In genomic region chr18:36583155-36583745, GRCh38 we compare ENCODE assay signal across 15 cellular contexts.
A peak's percentile ranks its signal among the peaks of the same experiment; 100 is the strongest.
DNase-seq lines count a peak whose midpoint lies in the region; ATAC-seq and TF ChIP-seq lines count a peak whose summit lies in the region.
"Had no signal": no experiment of that assay in that cellular context is flagged by ENCODE, and none has a peak within 500 bp of the region (broad histone marks: within the 10 kb centered on the region; RNA-seq: fewer than 3 reads in every experiment).

No MANE protein-coding gene starts in this region.

- CTCF ChIA-PET in IMR-90 (lab: Yijun Ruan, JAX): no interaction called here
- CTCF ChIA-PET in activated CD8-positive, alpha-beta T cell treated with anti-CD3 and anti-CD28 coated beads, Interleukin-2, amount 10 ng/mL, durations not matched to agents 7 days and 5 days (lab: Charles Lee): no interaction called here

- no peak overlapping the region for H2BK5ac ChIP-seq in IMR-90 (ENCODE audit: low read depth, low read length, poor library complexity, severe bottlenecking)

- H2BK120ac ChIP-seq in IMR-90 (ENCODE audit: low read depth, low read length): peak overlapping the region; percentile 45; the same call in 1 of the 2 replicates

- H3K36me3 ChIP-seq in right atrium auricular region (no peaks in the 10 kb centered on the region), IMR-90 (ENCODE audit: control insufficient read depth, insufficient read depth, low read length) (no peaks in the 10 kb centered on the region), esophagus squamous epithelium (no peaks in the 10 kb centered on the region)

- POLR2A ChIA-PET in IMR-90 (lab: Charles Lee; ENCODE audit: unreplicated experiment): no interaction called here
- POLR2A ChIA-PET in activated CD8-positive, alpha-beta T cell treated with anti-CD3 and anti-CD28 coated beads, Interleukin-2, amount 10 ng/mL, durations not matched to agents 7 days and 5 days (lab: Charles Lee): no interaction called here

- no CpG with 5 or more reads among the region's 5 CpGs for WGBS in IMR-90 (ENCODE audit: extremely low coverage in 2 of 2, insufficient read length in 1 of 2), 2 experiments
- 52 to 68% methylated on average over 3 to 5 of the region's 5 CpGs for WGBS in esophagus squamous epithelium, 2 donors

- H3K27me3 ChIP-seq in right atrium auricular region (no peaks in the 10 kb centered on the region), IMR-90 (ENCODE audit: control insufficient read depth, insufficient read depth, low read length) (no peaks in the 10 kb centered on the region), esophagus squamous epithelium (no peaks in the 10 kb centered on the region)

- dilution Hi-C loops in IMR-90 (cut with HindIII; ENCODE audit: low sequenced_read_pairs, unreplicated experiment): no loop called here

- no peak for TF ChIP-seq RAD21 in IMR-90 (IDR thresholded peaks at IDR 0.05; ENCODE audit: low read length)

- no peak overlapping the region for H3K56ac ChIP-seq in IMR-90 (ENCODE audit: extremely low read depth, insufficient read depth, low read length)

- peak overlapping the region; percentile 58 for H4K91ac ChIP-seq in IMR-90 (ENCODE audit: insufficient read depth, low read depth, low read length)

- H3K27ac ChIP-seq in right atrium auricular region (no peak overlapping the region), IMR-90 (ENCODE audit: insufficient read depth, low read length) (no peak overlapping the region), esophagus squamous epithelium (peak overlapping the region in 1 of 4 donors; percentile 16)
- H3K27ac ChIP-seq: GM23248 had no signal

- no peak overlapping the region for H3K4me3 Mint-ChIP-seq in activated CD8-positive, alpha-beta T cell treated with anti-CD3 and anti-CD28 coated beads, Interleukin-2, amount 10 ng/mL, durations not matched to agents 7 days and 5 days
- H3K4me3 Mint-ChIP-seq: activated CD4-positive, alpha-beta T cell treated with anti-CD3 and anti-CD28 coated beads for 36 hours; activated naive CD4-positive, alpha-beta T cell treated with anti-CD3 and anti-CD28 coated beads for 36 hours had no signal

- H3K9me1 ChIP-seq in IMR-90 (ENCODE audit: insufficient read depth, low read length): peaks cover 22% of the 10 kb centered on the region

- H2AFZ ChIP-seq in IMR-90 (replicated peaks; ENCODE audit: low read length, poor library complexity): no peak overlapping the region
- H2AFZ ChIP-seq: GM23248, parathyroid adenoma had no signal

- H3K79me1 ChIP-seq in IMR-90 (ENCODE audit: low read depth in 1 of 2, low read length in 2 of 2): peaks cover 0 to 16% of the 10 kb centered on the region in 2 experiments; a peak in 2 of 4 replicates

- peak overlapping the region; percentile 29; the same call in 1 of the 2 replicates for H3K18ac ChIP-seq in IMR-90 (ENCODE audit: low read depth, low read length)

- no peak overlapping the region for H3K4me2 ChIP-seq in IMR-90 (ENCODE audit: low read depth, low read length)

- peak overlapping the region; percentile 56; the same call in 1 of the 3 replicates for H2BK15ac ChIP-seq in IMR-90 (ENCODE audit: low read depth, low read length)

- H3K9me3 Mint-ChIP-seq in activated CD8-positive, alpha-beta T cell treated with anti-CD3 and anti-CD28 coated beads, Interleukin-2, amount 10 ng/mL, durations not matched to agents 7 days and 5 days (ENCODE audit: insufficient read depth): no peaks in the 10 kb centered on the region
- H3K9me3 Mint-ChIP-seq: activated naive CD4-positive, alpha-beta T cell treated with anti-CD3 and anti-CD28 coated beads for 36 hours had no signal

- H3K4me3 ChIP-seq in right atrium auricular region (no peak overlapping the region), IMR-90 (ENCODE audit: insufficient read depth, low read depth, low read length) (no peak overlapping the region), epithelial cell of esophagus (ENCODE audit: low read length) (no peak overlapping the region), esophagus squamous epithelium (no peak overlapping the region)
- H3K4me3 ChIP-seq: GM23248 had no signal

- H3K4me1 ChIP-seq in right atrium auricular region: peaks cover 0 to 13% of the 10 kb centered on the region in 2 donors
- H3K4me1 ChIP-seq in IMR-90 (ENCODE audit: control insufficient read depth, insufficient read depth, low read length): peaks cover 28% of the 10 kb centered on the region
- H3K4me1 ChIP-seq in esophagus squamous epithelium: peaks cover 0 to 48% (median 19%) of the 10 kb centered on the region in 3 donors

- peak overlapping the region; percentile 76 for H2AK5ac ChIP-seq in IMR-90 (ENCODE audit: low read depth, low read length)

- H4K5ac ChIP-seq in IMR-90 (ENCODE audit: low read depth, low read length): no peak overlapping the region

- H3K4me1 Mint-ChIP-seq in activated CD8-positive, alpha-beta T cell treated with anti-CD3 and anti-CD28 coated beads, Interleukin-2, amount 10 ng/mL, durations not matched to agents 7 days and 5 days (ENCODE audit: low read depth): no peaks in the 10 kb centered on the region
- H3K4me1 Mint-ChIP-seq: activated CD4-positive, alpha-beta T cell treated with anti-CD3 and anti-CD28 coated beads for 36 hours had no signal

- intact Hi-C loops in Right ventricle myocardium superior (cut with DNase I): no loop called here
- intact Hi-C loops in IMR-90 (cut with micrococcal nuclease): no loop called here
- intact Hi-C loops in esophagus squamous epithelium (cut with DNase I): no loop called here

- DNase-seq in right atrium auricular region (ENCODE audit: low spot score) (peak; percentile 36), Right ventricle myocardium superior (no peak), IMR-90 (no peak), epithelial cell of esophagus (ENCODE audit: low read depth) (peak; percentile 36), esophagus squamous epithelium (lab: John Stamatoyannopoulos, UW) (no peak), midbrain (lab: John Stamatoyannopoulos, UW) (no peak), NCI-H1930 (lab: John Stamatoyannopoulos, UW) (no peak)
- DNase-seq in activated CD8-positive, alpha-beta T cell treated with anti-CD3 and anti-CD28 coated beads, Interleukin-2, amount 10 ng/mL, durations not matched to agents 7 days and 5 days: no peak
- DNase-seq: activated CD4-positive, alpha-beta T cell treated with anti-CD3 and anti-CD28 coated beads for 36 hours; activated naive CD4-positive, alpha-beta T cell treated with anti-CD3 and anti-CD28 coated beads for 36 hours; GM23248; mammary epithelial cell; NCI-H524 treated with DMSO at 0.1 percent for 48 hours; stimulated activated naive CD4-positive, alpha-beta T cell treated with Interleukin-2 at 50 U/mL for 16 hours had no signal

- no peaks in the 10 kb centered on the region for H3K9me3 ChIP-seq in right atrium auricular region
- H3K9me3 ChIP-seq in IMR-90 (ENCODE audit: control insufficient read depth, insufficient read depth, low read length): no peaks in the 10 kb centered on the region
- no peaks in the 10 kb centered on the region for H3K9me3 ChIP-seq in esophagus squamous epithelium

- BruUV-seq in IMR-90 (replicated peaks; lab: Mats Ljungman, UMichigan): no TSS peak

- no peak for ATAC-seq in Right ventricle myocardium superior (ENCODE audit: poor library complexity)
- no peak for ATAC-seq in IMR-90 (ENCODE audit: low read depth)
- ATAC-seq in activated CD8-positive, alpha-beta T cell treated with anti-CD3 and anti-CD28 coated beads, Interleukin-2, amount 10 ng/mL, durations not matched to agents 7 days and 5 days: no peak
- ATAC-seq: activated CD4-positive, alpha-beta T cell treated with anti-CD3 and anti-CD28 coated beads for 36 hours had no signal

- H2AK9ac ChIP-seq in IMR-90 (replicated peaks; ENCODE audit: low read depth, low read length, poor library complexity): no peak overlapping the region

- 0 out of 2 replicates have a peak overlapping the region, but pooled peaks have one; percentile 25 for H3K4ac ChIP-seq in IMR-90 (ENCODE audit: low read depth, low read length)

- H4K8ac ChIP-seq in IMR-90 (ENCODE audit: low read depth in 2 of 2, low read length in 2 of 2): no peak overlapping the region

- TF ChIP-seq CTCF in right atrium auricular region (IDR thresholded peaks at IDR 0.05) (no peak), IMR-90 (conservative IDR thresholded peaks at IDR 0.05; ENCODE audit: low read depth, low read length) (no peak), epithelial cell of esophagus (IDR thresholded peaks at IDR 0.05; ENCODE audit: insufficient read depth, low read depth, low read length, missing control alignments) (no peak), esophagus squamous epithelium (IDR thresholded peaks at IDR 0.05) (peak in 2 of 6 experiments; percentile 33 to 44)

- no peak overlapping the region for H3K27ac Mint-ChIP-seq in activated CD8-positive, alpha-beta T cell treated with anti-CD3 and anti-CD28 coated beads, Interleukin-2, amount 10 ng/mL, durations not matched to agents 7 days and 5 days
- H3K27ac Mint-ChIP-seq: activated CD4-positive, alpha-beta T cell treated with anti-CD3 and anti-CD28 coated beads for 36 hours; activated naive CD4-positive, alpha-beta T cell treated with anti-CD3 and anti-CD28 coated beads for 36 hours had no signal

- H3K9ac ChIP-seq in IMR-90 (ENCODE audit: low read depth, low read length): no peak overlapping the region
- H3K9ac ChIP-seq: GM23248, parathyroid adenoma had no signal

- no peaks in the 10 kb centered on the region for H4K20me1 ChIP-seq in IMR-90 (ENCODE audit: insufficient read depth, low read length)

- H3K27me3 Mint-ChIP-seq in activated CD8-positive, alpha-beta T cell treated with anti-CD3 and anti-CD28 coated beads, Interleukin-2, amount 10 ng/mL, durations not matched to agents 7 days and 5 days (ENCODE audit: low read depth): peaks cover 2% of the 10 kb centered on the region
- H3K27me3 Mint-ChIP-seq: activated CD4-positive, alpha-beta T cell treated with anti-CD3 and anti-CD28 coated beads for 36 hours had no signal

- no peak overlapping the region for H3K23ac ChIP-seq in IMR-90 (ENCODE audit: low read depth, low read length)

- H3K14ac ChIP-seq in IMR-90 (replicated peaks; ENCODE audit: low read depth, low read length): 0 out of 2 replicates have a peak overlapping the region, but pooled peaks have one; percentile 25

- H2BK20ac ChIP-seq in IMR-90 (ENCODE audit: low read depth, low read length): peak overlapping the region; percentile 65

- in situ Hi-C loops in IMR-90 (cut with MboI; ENCODE audit: low sequenced_read_pairs): no loop called here

- no peaks in the 10 kb centered on the region for H3K36me3 Mint-ChIP-seq in activated CD8-positive, alpha-beta T cell treated with anti-CD3 and anti-CD28 coated beads, Interleukin-2, amount 10 ng/mL, durations not matched to agents 7 days and 5 days (ENCODE audit: low read depth)

- TF ChIP-seq POLR2A in IMR-90 (IDR thresholded peaks at IDR 0.05; ENCODE audit: low read depth, low read length) (no peak), esophagus squamous epithelium (IDR thresholded peaks at IDR 0.05) (no peak)

TF ChIP-seq in IMR-90, 13 proteins besides CTCF, POLR2A, EP300 and RAD21 (continues in another document):
- TF ChIP-seq RFX5 (IDR thresholded peaks at IDR 0.05; ENCODE audit: low read depth, low read length) (no peak), RCOR1 (IDR thresholded peaks at IDR 0.05; ENCODE audit: insufficient replicate concordance, low read length) (no peak)

Comparison
In these comparisons a context has a peak if more than half of its experiments do, and no peak if none do; other contexts are left out.
1. DNase-seq: peak in right atrium auricular region (single experiment) and epithelial cell of esophagus (single experiment); none in Right ventricle myocardium superior (single experiment), IMR-90 (single experiment), esophagus squamous epithelium (single experiment), midbrain (single experiment), NCI-H1930 (0 of 2) and activated CD8-positive, alpha-beta T cell treated with anti-CD3 and anti-CD28 coated beads, Interleukin-2, amount 10 ng/mL, durations not matched to agents 7 days and 5 days (single experiment).